ENCODE assay signal across 1 cellular context in genomic region chr5:17180957-17181723, GRCh38.
A peak's percentile ranks its signal among the peaks of the same experiment; 100 is the strongest.
TF ChIP-seq lines count a peak whose summit lies in the region.

No MANE protein-coding gene starts in this region.

TF ChIP-seq in SK-N-SH, 30 proteins besides CTCF, POLR2A, EP300 and RAD21 (continued from another document):
- TF ChIP-seq PBX3 (IDR thresholded peaks at IDR 0.05) (peak; percentile 93), FOSL2 (IDR thresholded peaks at IDR 0.05; ENCODE audit: borderline replicate concordance, low read depth) (peak; percentile 81), MEF2A (IDR thresholded peaks at IDR 0.05; ENCODE audit: borderline replicate concordance, low read depth) (no peak)
TF ChIP-seq in SK-N-SH: peak in this region for 15.
